Comparison of ENCODE assay signal across 10 cellular contexts in genomic region chr9:133995012-133995896, GRCh38. TPM values are rescaled to one million over a fixed set of nuclear protein-coding genes. Genes with fewer than 3 reads are reported as not detected.
DNase-seq lines count a peak whose midpoint lies in the region; ATAC-seq and TF ChIP-seq lines count a peak whose summit lies in the region.
"Had no signal": no experiment of that assay in that cellular context is flagged by ENCODE, and none has a peak within 500 bp of the region (broad histone marks: within the 10 kb centered on the region; RNA-seq: fewer than 3 reads in every experiment).

No MANE protein-coding gene starts in this region.

- ATAC-seq in HG03039 (IDR thresholded peaks at IDR 0.05; ENCODE audit: unreplicated experiment), result no peak
- ATAC-seq in GM19455 (IDR thresholded peaks at IDR 0.05; ENCODE audit: unreplicated experiment), result no peak
- no peak for ATAC-seq in GM19328 (IDR thresholded peaks at IDR 0.05; ENCODE audit: unreplicated experiment)

- peak; percentile 6 for TF ChIP-seq CTCF in fibroblast of pulmonary artery (IDR thresholded peaks at IDR 0.05; ENCODE audit: low read length, missing control alignments)

- H3K4me1 Mint-ChIP-seq in activated T-helper 1 cell treated with anti-CD3 and anti-CD28 coated beads, Interleukin-12 subunit alpha, Interleukin-12 subunit beta, Interleukin-2, Interleukin-4 antibody, amounts not matched to agents 30 ng/mL and 10 ng/mL and 1 ng/mL, durations not matched to agents 14 hours and 24 hours and 36 hours (ENCODE audit: low read depth), result no peaks in the 10 kb centered on the region

- H3K27me3 Mint-ChIP-seq in activated T-helper 1 cell treated with anti-CD3 and anti-CD28 coated beads, Interleukin-12 subunit alpha, Interleukin-12 subunit beta, Interleukin-2, Interleukin-4 antibody, amounts not matched to agents 30 ng/mL and 10 ng/mL and 1 ng/mL, durations not matched to agents 14 hours and 24 hours and 36 hours (ENCODE audit: insufficient read depth), result peaks cover 12% of the 10 kb centered on the region

- no peaks in the 10 kb centered on the region for H3K36me3 Mint-ChIP-seq in activated T-helper 1 cell treated with anti-CD3 and anti-CD28 coated beads, Interleukin-12 subunit alpha, Interleukin-12 subunit beta, Interleukin-2, Interleukin-4 antibody, amounts not matched to agents 30 ng/mL and 10 ng/mL and 1 ng/mL, durations not matched to agents 14 hours and 24 hours and 36 hours (ENCODE audit: low read depth)

- no peaks in the 10 kb centered on the region for H3K9me3 Mint-ChIP-seq in activated T-helper 1 cell treated with anti-CD3 and anti-CD28 coated beads, Interleukin-12 subunit alpha, Interleukin-12 subunit beta, Interleukin-2, Interleukin-4 antibody, amounts not matched to agents 30 ng/mL and 10 ng/mL and 1 ng/mL, durations not matched to agents 14 hours and 24 hours and 36 hours
- H3K9me3 Mint-ChIP-seq: nephron progenitor cell had no signal

- H3K27ac Mint-ChIP-seq in activated T-helper 1 cell treated with anti-CD3 and anti-CD28 coated beads, Interleukin-12 subunit alpha, Interleukin-12 subunit beta, Interleukin-2, Interleukin-4 antibody, amounts not matched to agents 30 ng/mL and 10 ng/mL and 1 ng/mL, durations not matched to agents 14 hours and 24 hours and 36 hours, result no peak overlapping the region
- H3K27ac Mint-ChIP-seq: nephron progenitor cell had no signal

- DNase-seq in AG08396 (ENCODE audit: low spot score) (peak; percentile 17), Daoy (ENCODE audit: low read depth) (peak; percentile 60), NCI-H1694 treated with DMSO at 0.1 percent for 48 hours (lab: John Stamatoyannopoulos, UW) (peak; percentile 30), fibroblast of pulmonary artery (ENCODE audit: low read depth) (no peak)
- no peak for DNase-seq in activated T-helper 1 cell treated with anti-CD3 and anti-CD28 coated beads, Interleukin-12 subunit alpha, Interleukin-12 subunit beta, Interleukin-2, Interleukin-4 antibody, amounts not matched to agents 30 ng/mL and 10 ng/mL and 1 ng/mL, durations not matched to agents 14 hours and 24 hours and 36 hours (ENCODE audit: low spot score)
- DNase-seq: NCI-H187 treated with DMSO at 0.1 percent for 48 hours had no signal

- no peak overlapping the region for H3K4me3 Mint-ChIP-seq in activated T-helper 1 cell treated with anti-CD3 and anti-CD28 coated beads, Interleukin-12 subunit alpha, Interleukin-12 subunit beta, Interleukin-2, Interleukin-4 antibody, amounts not matched to agents 30 ng/mL and 10 ng/mL and 1 ng/mL, durations not matched to agents 14 hours and 24 hours and 36 hours

- intact Hi-C loops in activated T-helper 1 cell treated with anti-CD3 and anti-CD28 coated beads, Interleukin-12 subunit alpha, Interleukin-12 subunit beta, Interleukin-2, Interleukin-4 antibody, amounts not matched to agents 30 ng/mL and 10 ng/mL and 1 ng/mL, durations not matched to agents 14 hours and 24 hours and 36 hours (cut with micrococcal nuclease), result no loop called here

- H3K4me3 ChIP-seq in fibroblast of pulmonary artery (replicated peaks; ENCODE audit: low read depth, low read length), result no peak overlapping the region

RNA-seq across cellular contexts. Expression of gene VAV2, which starts 3.1 kb away (rescaled TPM):
- 11.3 and 11.5 TPM in 2 replicates for total RNA-seq in Daoy (2014; rRNA removed; shearing (Covaris generic))
- 5.4 and 5.8 TPM in 2 replicates for total RNA-seq in activated T-helper 1 cell treated with anti-CD3 and anti-CD28 coated beads, Interleukin-12 subunit alpha, Interleukin-12 subunit beta, Interleukin-2, Interleukin-4 antibody, amounts not matched to agents 30 ng/mL and 10 ng/mL and 1 ng/mL, durations not matched to agents 14 hours and 24 hours and 36 hours

RNA-seq across cellular contexts. Expression of gene BRD3OS, which starts 30.0 kb away (rescaled TPM):
- total RNA-seq in Daoy (2014; rRNA removed; shearing (Covaris generic)), result 12.8 and 15.1 TPM in 2 replicates
- 12.3 and 14.5 TPM in 2 replicates for total RNA-seq in activated T-helper 1 cell treated with anti-CD3 and anti-CD28 coated beads, Interleukin-12 subunit alpha, Interleukin-12 subunit beta, Interleukin-2, Interleukin-4 antibody, amounts not matched to agents 30 ng/mL and 10 ng/mL and 1 ng/mL, durations not matched to agents 14 hours and 24 hours and 36 hours

Comparison
In these comparisons a context has a peak if more than half of its experiments do, and no peak if none do; other contexts are left out.
1. DNase-seq: peak in AG08396 (single experiment), Daoy (single experiment) and NCI-H1694 treated with DMSO at 0.1 percent for 48 hours (single experiment); none in fibroblast of pulmonary artery (single experiment) and activated T-helper 1 cell treated with anti-CD3 and anti-CD28 coated beads, Interleukin-12 subunit alpha, Interleukin-12 subunit beta, Interleukin-2, Interleukin-4 antibody, amounts not matched to agents 30 ng/mL and 10 ng/mL and 1 ng/mL, durations not matched to agents 14 hours and 24 hours and 36 hours (single experiment).